Comparison of ENCODE assay signal across 1 cellular context in genomic region chr22:50684986-50685385, GRCh38.
A peak's percentile ranks its signal among the peaks of the same experiment; 100 is the strongest.
TF ChIP-seq lines count a peak whose summit lies in the region.

No MANE protein-coding gene starts in this region.

TF ChIP-seq in IMR-90, 13 proteins besides CTCF, POLR2A, EP300 and RAD21 (continued from another document):
- TF ChIP-seq CEBPB (IDR thresholded peaks at IDR 0.05; ENCODE audit: low read depth, low read length): no peak
- TF ChIP-seq USF2 (IDR thresholded peaks at IDR 0.05; ENCODE audit: low read depth, low read length): peak; percentile 44; the same call in 1 of the 2 replicates
TF ChIP-seq in IMR-90: peak in this region for 1.
